Comparison of ENCODE assay signal across 1 cellular context in genomic region chr4:54728342-54728741, GRCh38.
TF ChIP-seq lines count a peak whose summit lies in the region.

No MANE protein-coding gene starts in this region.

TF ChIP-seq in GM12878, 131 proteins besides CTCF, POLR2A, EP300 and RAD21 (continued from another document):
- TF ChIP-seq PRDM15 (CRISPR knock-in tag; IDR thresholded peaks at IDR 0.05) (no peak), YY1 (IDR thresholded peaks at IDR 0.05; ENCODE audit: low read depth, low read length) (no peak)
